ENCODE assay signal across 7 cellular contexts in the genomic region with DNA sequence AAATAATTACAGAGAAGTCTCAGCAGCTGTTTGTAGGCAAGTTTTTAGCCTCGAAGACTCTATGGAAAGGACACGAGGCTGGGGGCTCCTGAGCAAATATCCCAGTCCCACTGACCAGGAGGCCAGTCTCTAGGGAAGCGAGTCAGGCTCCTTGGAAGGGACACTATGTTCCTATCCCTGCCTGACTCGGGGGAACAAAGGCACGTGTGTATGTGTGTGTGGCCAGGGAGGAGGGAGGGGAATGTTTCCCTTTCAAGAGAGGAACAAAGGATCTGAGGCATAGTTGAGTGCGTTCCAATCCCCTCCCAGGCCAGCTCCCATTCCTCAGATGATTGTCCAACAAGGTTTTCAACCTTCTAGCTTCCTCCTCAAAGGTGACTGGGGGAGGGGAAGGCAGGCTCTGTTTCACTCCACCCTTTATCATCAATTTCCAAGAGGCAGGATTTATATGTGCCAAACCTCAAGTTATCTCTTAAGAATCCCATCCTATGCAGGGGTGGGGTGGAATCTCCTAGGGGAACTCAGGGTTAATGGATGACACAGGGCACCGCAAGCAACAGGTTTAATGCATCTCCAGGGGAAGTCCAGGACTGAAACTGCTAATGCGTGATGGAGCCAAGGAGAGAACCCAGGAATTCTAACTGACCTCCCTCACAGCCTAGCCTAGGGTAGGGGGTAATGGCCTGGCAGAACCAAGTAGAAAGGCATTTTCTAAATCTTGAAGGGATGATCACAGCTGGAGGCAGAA. TPM values are rescaled to one million over a fixed set of nuclear protein-coding genes. Genes with fewer than 3 reads are reported as not detected.
DNase-seq lines count a peak whose midpoint lies in the region; ATAC-seq and TF ChIP-seq lines count a peak whose summit lies in the region.

No MANE protein-coding gene starts in this region.

- H3K4me1 ChIP-seq in GM23338 (ENCODE audit: insufficient read depth) (peaks cover 79% of the 10 kb centered on the region), SJSA1 (replicated peaks) (peaks cover 63% of the 10 kb centered on the region)

- H3K4me1 Mint-ChIP-seq in GM23338 (peaks cover 72% of the 10 kb centered on the region), type B pancreatic cell (ENCODE audit: unreplicated experiment) (peaks cover 71% of the 10 kb centered on the region)

- H3K4me3 Mint-ChIP-seq in GM23338 (peak overlapping the region; percentile 57), type B pancreatic cell (peak overlapping the region; percentile 83)

- peak; percentile 97 for DNase-seq in GM23338 (ENCODE audit: low spot score)
- DNase-seq in SJSA1 (ENCODE audit: low read depth in 1 of 2, low spot score in 2 of 2), result peak; percentile 96 to 97
- DNase-seq in epithelial cell of proximal tubule (ENCODE audit: low read depth), result peak; percentile 90
- DNase-seq in midbrain (lab: John Stamatoyannopoulos, UW), result peak; percentile 88
- DNase-seq in type B pancreatic cell (ENCODE audit: extremely low spot score, unreplicated experiment), result no peak

- H3K27ac Mint-ChIP-seq in GM23338 (peak overlapping the region; percentile 89), type B pancreatic cell (peak overlapping the region; percentile 97)

- peaks cover 3% of the 10 kb centered on the region; the same call in 1 of the 2 replicates for H4K20me1 ChIP-seq in GM23338 (replicated peaks; ENCODE audit: insufficient read depth)

- H3K27ac ChIP-seq in GM23338 (ENCODE audit: low read depth) (peak overlapping the region; percentile 84), SJSA1 (peak overlapping the region; percentile 99)

- peaks cover 95% of the 10 kb centered on the region for H3K79me2 ChIP-seq in GM23338 (replicated peaks; ENCODE audit: insufficient read depth)

- no peaks in the 10 kb centered on the region for H3K9me3 Mint-ChIP-seq in GM23338
- H3K9me3 Mint-ChIP-seq in type B pancreatic cell, result peaks cover 4% of the 10 kb centered on the region

- H3K27me3 Mint-ChIP-seq in GM23338 (ENCODE audit: insufficient read depth, low read depth, poor library complexity) (no peaks in the 10 kb centered on the region), type B pancreatic cell (no peaks in the 10 kb centered on the region)

- ATAC-seq in GM23338 (peak; percentile 87), GM19035 (IDR thresholded peaks at IDR 0.05; ENCODE audit: unreplicated experiment) (no peak), HG02852 (IDR thresholded peaks at IDR 0.05; ENCODE audit: unreplicated experiment) (no peak)

- TF ChIP-seq CTCF in GM23338 (conservative IDR thresholded peaks at IDR 0.05; ENCODE audit: low read depth in 2 of 2) (no peak), epithelial cell of proximal tubule (conservative IDR thresholded peaks at IDR 0.05; ENCODE audit: low read depth, low read length) (no peak), type B pancreatic cell (conservative IDR thresholded peaks at IDR 0.05) (no peak)

- H3K4me2 ChIP-seq in GM23338, result peak overlapping the region; percentile 74

- H3K36me3 Mint-ChIP-seq in GM23338 (ENCODE audit: low read depth) (peaks cover 47% of the 10 kb centered on the region), type B pancreatic cell (peaks cover 63% of the 10 kb centered on the region)

- no peaks in the 10 kb centered on the region for H3K9me2 ChIP-seq in GM23338 (ENCODE audit: insufficient read depth)

- H3K36me3 ChIP-seq in GM23338 (ENCODE audit: insufficient read depth) (peaks cover 11% of the 10 kb centered on the region), SJSA1 (peaks cover 90% of the 10 kb centered on the region)

- H3K4me3 ChIP-seq in GM23338 (peak overlapping the region; percentile 39), SJSA1 (peak overlapping the region; percentile 11), epithelial cell of proximal tubule (ENCODE audit: low read depth, low read length) (peak overlapping the region; percentile 32)

- peaks cover 24% of the 10 kb centered on the region; the same call in 1 of the 2 replicates for H3F3A ChIP-seq in GM23338 (replicated peaks; ENCODE audit: low read depth)

- H3K9me3 ChIP-seq in SJSA1 (replicated peaks), result no peaks in the 10 kb centered on the region

- no peak overlapping the region for H2AFZ ChIP-seq in GM23338

- no peaks in the 10 kb centered on the region for H3K27me3 ChIP-seq in GM23338 (ENCODE audit: insufficient read depth)
- H3K27me3 ChIP-seq in SJSA1 (replicated peaks), result no peaks in the 10 kb centered on the region

TF ChIP-seq in GM23338, 12 proteins besides CTCF, POLR2A, EP300 and RAD21 (continues in another document):
- TF ChIP-seq STAT1 (IDR thresholded peaks at IDR 0.05; ENCODE audit: unreplicated experiment) (no peak), CREB1 (CRISPR knock-in tag; IDR thresholded peaks at IDR 0.05; ENCODE audit: low read depth) (peak; percentile 24; the same call in 1 of the 2 replicates), POLR2AphosphoS5 (IDR thresholded peaks at IDR 0.05; ENCODE audit: low read depth) (peak; percentile 48), NANOG (IDR thresholded peaks at IDR 0.05; ENCODE audit: borderline replicate concordance) (peak; percentile 49; the same call in 1 of the 2 replicates), EZH2 (IDR thresholded peaks at IDR 0.05; ENCODE audit: low read depth, unreplicated experiment) (no peak)
- TF ChIP-seq, protein P1, sequence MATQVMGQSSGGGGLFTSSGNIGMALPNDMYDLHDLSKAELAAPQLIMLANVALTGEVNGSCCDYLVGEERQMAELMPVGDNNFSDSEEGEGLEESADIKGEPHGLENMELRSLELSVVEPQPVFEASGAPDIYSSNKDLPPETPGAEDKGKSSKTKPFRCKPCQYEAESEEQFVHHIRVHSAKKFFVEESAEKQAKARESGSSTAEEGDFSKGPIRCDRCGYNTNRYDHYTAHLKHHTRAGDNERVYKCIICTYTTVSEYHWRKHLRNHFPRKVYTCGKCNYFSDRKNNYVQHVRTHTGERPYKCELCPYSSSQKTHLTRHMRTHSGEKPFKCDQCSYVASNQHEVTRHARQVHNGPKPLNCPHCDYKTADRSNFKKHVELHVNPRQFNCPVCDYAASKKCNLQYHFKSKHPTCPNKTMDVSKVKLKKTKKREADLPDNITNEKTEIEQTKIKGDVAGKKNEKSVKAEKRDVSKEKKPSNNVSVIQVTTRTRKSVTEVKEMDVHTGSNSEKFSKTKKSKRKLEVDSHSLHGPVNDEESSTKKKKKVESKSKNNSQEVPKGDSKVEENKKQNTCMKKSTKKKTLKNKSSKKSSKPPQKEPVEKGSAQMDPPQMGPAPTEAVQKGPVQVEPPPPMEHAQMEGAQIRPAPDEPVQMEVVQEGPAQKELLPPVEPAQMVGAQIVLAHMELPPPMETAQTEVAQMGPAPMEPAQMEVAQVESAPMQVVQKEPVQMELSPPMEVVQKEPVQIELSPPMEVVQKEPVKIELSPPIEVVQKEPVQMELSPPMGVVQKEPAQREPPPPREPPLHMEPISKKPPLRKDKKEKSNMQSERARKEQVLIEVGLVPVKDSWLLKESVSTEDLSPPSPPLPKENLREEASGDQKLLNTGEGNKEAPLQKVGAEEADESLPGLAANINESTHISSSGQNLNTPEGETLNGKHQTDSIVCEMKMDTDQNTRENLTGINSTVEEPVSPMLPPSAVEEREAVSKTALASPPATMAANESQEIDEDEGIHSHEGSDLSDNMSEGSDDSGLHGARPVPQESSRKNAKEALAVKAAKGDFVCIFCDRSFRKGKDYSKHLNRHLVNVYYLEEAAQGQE (IDR thresholded peaks at IDR 0.05; ENCODE audit: unreplicated experiment), result no peak
- TF ChIP-seq, protein P2, sequence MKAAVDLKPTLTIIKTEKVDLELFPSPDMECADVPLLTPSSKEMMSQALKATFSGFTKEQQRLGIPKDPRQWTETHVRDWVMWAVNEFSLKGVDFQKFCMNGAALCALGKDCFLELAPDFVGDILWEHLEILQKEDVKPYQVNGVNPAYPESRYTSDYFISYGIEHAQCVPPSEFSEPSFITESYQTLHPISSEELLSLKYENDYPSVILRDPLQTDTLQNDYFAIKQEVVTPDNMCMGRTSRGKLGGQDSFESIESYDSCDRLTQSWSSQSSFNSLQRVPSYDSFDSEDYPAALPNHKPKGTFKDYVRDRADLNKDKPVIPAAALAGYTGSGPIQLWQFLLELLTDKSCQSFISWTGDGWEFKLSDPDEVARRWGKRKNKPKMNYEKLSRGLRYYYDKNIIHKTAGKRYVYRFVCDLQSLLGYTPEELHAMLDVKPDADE (IDR thresholded peaks at IDR 0.05), result peak; percentile 48; the same call in 1 of the 2 replicates

RNA-seq across cellular contexts. Expression of gene BCL2L1, which starts 9.9 kb away (rescaled TPM):
- 108 and 110 TPM in 2 replicates for total RNA-seq in GM23338 (2014; rRNA removed; shearing (Covaris generic))
- polyA plus RNA-seq in GM23338 (2016; fragmentation: Nextera tagmentation; extraction: Ambion mirVana), result 39.9 and 42.4 TPM in 2 replicates
- 103 and 106 TPM in 2 replicates for total RNA-seq in SJSA1 (2014; rRNA removed; shearing (Covaris generic))
- total RNA-seq in epithelial cell of proximal tubule (197 and 209 TPM in 2 replicates), type B pancreatic cell (ENCODE audit: low replicate concordance) (142 and 243 TPM in 2 replicates)

RNA-seq across cellular contexts. Expression of gene TPX2, which starts 26.4 kb away (rescaled TPM):
- total RNA-seq in GM23338 (2014; rRNA removed; shearing (Covaris generic)), result 148 and 159 TPM in 2 replicates
- 94.1 and 101 TPM in 2 replicates for polyA plus RNA-seq in GM23338 (2016; fragmentation: Nextera tagmentation; extraction: Ambion mirVana)
- 212 and 238 TPM in 2 replicates for total RNA-seq in SJSA1 (2014; rRNA removed; shearing (Covaris generic))
- total RNA-seq in epithelial cell of proximal tubule (126 and 147 TPM in 2 replicates), type B pancreatic cell (ENCODE audit: low replicate concordance) (45.0 and 130 TPM in 2 replicates)
